Comparison of ENCODE assay signal across 23 cellular contexts in the genomic region with DNA sequence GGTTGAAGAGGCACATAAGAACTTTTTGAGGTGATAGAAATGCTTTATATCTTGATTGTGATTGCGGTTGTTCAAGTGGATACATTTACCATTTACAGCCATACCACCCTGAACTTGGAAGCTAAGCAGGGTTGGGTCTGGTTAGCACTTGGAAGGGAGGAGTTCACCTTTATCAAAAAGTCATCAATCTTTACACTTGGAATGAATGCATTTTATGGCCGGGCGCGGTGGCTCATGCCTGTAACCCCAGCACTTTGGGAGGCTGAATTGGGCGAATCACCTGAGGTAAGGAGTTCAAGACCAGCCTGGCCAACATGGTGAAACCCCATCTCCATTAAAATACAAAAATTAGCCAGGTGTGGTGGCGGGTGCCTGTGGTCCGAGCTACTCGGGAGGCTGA. TPM values are rescaled to one million over a fixed set of nuclear protein-coding genes. Genes with fewer than 3 reads are reported as not detected.
A peak's percentile ranks its signal among the peaks of the same experiment; 100 is the strongest.
DNase-seq lines count a peak whose midpoint lies in the region; ATAC-seq lines count a peak whose summit lies in the region.
"Had no signal": no experiment of that assay in that cellular context is flagged by ENCODE, and none has a peak within 500 bp of the region (broad histone marks: within the 10 kb centered on the region; RNA-seq: fewer than 3 reads in every experiment).

No MANE protein-coding gene starts in this region.

- peak overlapping the region; percentile 76 for H3K27ac Mint-ChIP-seq in activated CD4-positive, alpha-beta T cell treated with anti-CD3 and anti-CD28 coated beads, Interleukin-2, amount 10 ng/mL, durations not matched to agents 24 days and 14 days
- peak overlapping the region; percentile 49 for H3K27ac Mint-ChIP-seq in stimulated activated naive CD8-positive, alpha-beta T cell treated with anti-CD3 and anti-CD28 coated beads, Interleukin-15, Interleukin-2, amounts not matched to agents 100 ng/mL and 50 ng/mL, for 24 hours
- no peak overlapping the region for H3K27ac Mint-ChIP-seq in stimulated activated naive CD8-positive, alpha-beta T cell treated with anti-CD3 and anti-CD28 coated beads, Interleukin-15, amount 100 ng/mL, for 72 hours
- H3K27ac Mint-ChIP-seq: CD4-positive, CD25-positive, alpha-beta regulatory T cell had no signal

- no peak overlapping the region for H2BK12ac ChIP-seq in trophoblast cell (ENCODE audit: low read length)

- no peaks in the 10 kb centered on the region for H3K79me2 ChIP-seq in trophoblast cell (ENCODE audit: control insufficient read depth, insufficient read depth, low read length, poor library complexity)

- no peaks in the 10 kb centered on the region for H3K36me3 ChIP-seq in trophoblast cell (ENCODE audit: control insufficient read depth in 1 of 2, insufficient read depth in 2 of 2, low read length in 2 of 2)
- H3K36me3 ChIP-seq: BE2C had no signal

- peaks cover 3 to 4% of the 10 kb centered on the region in 2 experiments for H3K4me1 ChIP-seq in trophoblast cell (ENCODE audit: control insufficient read depth in 1 of 2, insufficient read depth in 2 of 2, low read length in 2 of 2)
- H3K4me1 ChIP-seq: BE2C had no signal

- peaks cover 8% of the 10 kb centered on the region for H3K9me3 ChIP-seq in trophoblast cell (ENCODE audit: insufficient read depth, low read depth, low read length)
- H3K9me3 ChIP-seq: BE2C had no signal

- H2AK5ac ChIP-seq in trophoblast cell (ENCODE audit: low read length): no peak overlapping the region

- peaks cover 30% of the 10 kb centered on the region for H3K4me1 Mint-ChIP-seq in activated CD4-positive, alpha-beta T cell treated with anti-CD3 and anti-CD28 coated beads, Interleukin-2, amount 10 ng/mL, durations not matched to agents 24 days and 14 days
- H3K4me1 Mint-ChIP-seq in stimulated activated naive CD8-positive, alpha-beta T cell treated with anti-CD3 and anti-CD28 coated beads, Interleukin-15, Interleukin-2, amounts not matched to agents 100 ng/mL and 50 ng/mL, for 24 hours (ENCODE audit: low read depth): peaks cover 36% of the 10 kb centered on the region
- peaks cover 39% of the 10 kb centered on the region for H3K4me1 Mint-ChIP-seq in stimulated activated naive CD8-positive, alpha-beta T cell treated with anti-CD3 and anti-CD28 coated beads, Interleukin-15, amount 100 ng/mL, for 72 hours

- no peak overlapping the region for H3K4ac ChIP-seq in trophoblast cell (ENCODE audit: low read depth, low read length)

- H3K18ac ChIP-seq in trophoblast cell (ENCODE audit: low read length): no peak overlapping the region

- H3K27me3 Mint-ChIP-seq in activated CD4-positive, alpha-beta T cell treated with anti-CD3 and anti-CD28 coated beads, Interleukin-2, amount 10 ng/mL, durations not matched to agents 24 days and 14 days: peaks cover 4% of the 10 kb centered on the region
- H3K27me3 Mint-ChIP-seq in stimulated activated naive CD8-positive, alpha-beta T cell treated with anti-CD3 and anti-CD28 coated beads, Interleukin-15, Interleukin-2, amounts not matched to agents 100 ng/mL and 50 ng/mL, for 24 hours: no peaks in the 10 kb centered on the region
- peaks cover 9% of the 10 kb centered on the region for H3K27me3 Mint-ChIP-seq in stimulated activated naive CD8-positive, alpha-beta T cell treated with anti-CD3 and anti-CD28 coated beads, Interleukin-15, amount 100 ng/mL, for 72 hours

- peak overlapping the region; percentile 35 for H4K91ac ChIP-seq in trophoblast cell (ENCODE audit: low read depth, low read length)

- no peak overlapping the region for H3K23ac ChIP-seq in trophoblast cell (ENCODE audit: low read length)

- no peak overlapping the region for H3K14ac ChIP-seq in trophoblast cell (ENCODE audit: low read length)

- H3K4me3 Mint-ChIP-seq in activated CD4-positive, alpha-beta T cell treated with anti-CD3 and anti-CD28 coated beads, Interleukin-2, amount 10 ng/mL, durations not matched to agents 24 days and 14 days: no peak overlapping the region
- H3K4me3 Mint-ChIP-seq in stimulated activated naive CD8-positive, alpha-beta T cell treated with anti-CD3 and anti-CD28 coated beads, Interleukin-15, Interleukin-2, amounts not matched to agents 100 ng/mL and 50 ng/mL, for 24 hours: no peak overlapping the region
- H3K4me3 Mint-ChIP-seq in stimulated activated naive CD8-positive, alpha-beta T cell treated with anti-CD3 and anti-CD28 coated beads, Interleukin-15, amount 100 ng/mL, for 72 hours: no peak overlapping the region
- H3K4me3 Mint-ChIP-seq: CD4-positive, CD25-positive, alpha-beta regulatory T cell had no signal

- no peak overlapping the region for H3K27ac ChIP-seq in trophoblast cell (ENCODE audit: low read depth, low read length)

- H3K79me1 ChIP-seq in trophoblast cell (ENCODE audit: low read length): peaks cover 7% of the 10 kb centered on the region

- no peak overlapping the region for H4K12ac ChIP-seq in trophoblast cell (ENCODE audit: low read depth, low read length)

- peaks cover 2% of the 10 kb centered on the region for H3K36me3 Mint-ChIP-seq in activated CD4-positive, alpha-beta T cell treated with anti-CD3 and anti-CD28 coated beads, Interleukin-2, amount 10 ng/mL, durations not matched to agents 24 days and 14 days (ENCODE audit: low read depth)
- H3K36me3 Mint-ChIP-seq in stimulated activated naive CD8-positive, alpha-beta T cell treated with anti-CD3 and anti-CD28 coated beads, Interleukin-15, Interleukin-2, amounts not matched to agents 100 ng/mL and 50 ng/mL, for 24 hours (ENCODE audit: low read depth): no peaks in the 10 kb centered on the region
- H3K36me3 Mint-ChIP-seq: CD4-positive, CD25-positive, alpha-beta regulatory T cell had no signal

- WGBS in trophoblast cell (ENCODE audit: extremely low coverage, insufficient coverage, insufficient read length): no CpG with 5 or more reads among the region's 8 CpGs

- no peak overlapping the region for H3K9ac ChIP-seq in trophoblast cell (ENCODE audit: low read length)

- H4K8ac ChIP-seq in trophoblast cell (ENCODE audit: low read depth, low read length): no peak overlapping the region

- H2BK5ac ChIP-seq in trophoblast cell (ENCODE audit: low read depth, low read length, poor library complexity): no peak overlapping the region

- H3K27me3 ChIP-seq in trophoblast cell (ENCODE audit: insufficient read depth, low read length): no peaks in the 10 kb centered on the region
- H3K27me3 ChIP-seq: BE2C had no signal

- DNase-seq in activated CD4-positive, alpha-beta T cell treated with anti-CD3 and anti-CD28 coated beads, Interleukin-2, amount 10 ng/mL, durations not matched to agents 24 days and 14 days: no peak
- DNase-seq in activated CD4-positive, alpha-beta T cell treated with anti-CD3 and anti-CD28 coated beads, Interleukin-2, amount 50 U/mL, for 48 hours: no peak
- no peak for DNase-seq in stimulated activated naive CD8-positive, alpha-beta T cell treated with anti-CD3 and anti-CD28 coated beads, Interleukin-15, amount 100 ng/mL, for 72 hours
- DNase-seq in trophoblast cell: no peak
- no peak for DNase-seq in DMS153 treated with DMSO at 0.1 percent for 48 hours (lab: John Stamatoyannopoulos, UW; ENCODE audit: unreplicated experiment)
- no peak for DNase-seq in NCI-H2107 treated with DMSO at 0.1 percent for 48 hours (lab: John Stamatoyannopoulos, UW; ENCODE audit: unreplicated experiment)
- DNase-seq: BE2C; CD4-positive, CD25-positive, alpha-beta regulatory T cell; COR-L47; GDM1; H9; KG1; NCI-H1105 treated with DMSO at 0.1 percent for 48 hours; NCI-H1694; NCI-H2227 treated with DMSO at 0.1 percent for 48 hours; NCI-H510A treated with DMSO at 0.1 percent for 48 hours; NCI-H774 had no signal

- peaks cover 5% of the 10 kb centered on the region for H3K9me3 Mint-ChIP-seq in activated CD4-positive, alpha-beta T cell treated with anti-CD3 and anti-CD28 coated beads, Interleukin-2, amount 10 ng/mL, durations not matched to agents 24 days and 14 days
- H3K9me3 Mint-ChIP-seq in stimulated activated naive CD8-positive, alpha-beta T cell treated with anti-CD3 and anti-CD28 coated beads, Interleukin-15, Interleukin-2, amounts not matched to agents 100 ng/mL and 50 ng/mL, for 24 hours: no peaks in the 10 kb centered on the region
- H3K9me3 Mint-ChIP-seq in stimulated activated naive CD8-positive, alpha-beta T cell treated with anti-CD3 and anti-CD28 coated beads, Interleukin-15, amount 100 ng/mL, for 72 hours: peaks cover 0 to 8% of the 10 kb centered on the region in 2 donors

- H2BK120ac ChIP-seq in trophoblast cell (ENCODE audit: insufficient read depth, low read length, poor library complexity): no peak overlapping the region

- H3K4me2 ChIP-seq in trophoblast cell (ENCODE audit: low read length): no peak overlapping the region

- H3K4me3 ChIP-seq in trophoblast cell (ENCODE audit: low read depth, low read length): no peak overlapping the region

- ATAC-seq in stimulated activated naive CD8-positive, alpha-beta T cell treated with anti-CD3 and anti-CD28 coated beads, Interleukin-15, amount 100 ng/mL, for 72 hours: no peak
- ATAC-seq in HG02798 (IDR thresholded peaks at IDR 0.05; ENCODE audit: poor library complexity, unreplicated experiment): no peak

- intact Hi-C loops in activated CD4-positive, alpha-beta T cell treated with anti-CD3 and anti-CD28 coated beads, Interleukin-2, amount 10 ng/mL, durations not matched to agents 24 days and 14 days (cut with micrococcal nuclease): no loop called here

- no peak overlapping the region for H2AFZ ChIP-seq in trophoblast cell (ENCODE audit: insufficient read depth, low read length, poor library complexity)

RNA-seq across cellular contexts. Expression of gene GJD3, which starts 9.5 kb away (rescaled TPM):
- 0.23 and 0.38 TPM in 2 replicates for total RNA-seq in activated CD4-positive, alpha-beta T cell treated with anti-CD3 and anti-CD28 coated beads, Interleukin-2, amount 10 ng/mL, durations not matched to agents 24 days and 14 days
- 1.4 and 2.0 TPM in 2 replicates for polyA plus RNA-seq in trophoblast cell (2013)
- total RNA-seq: A172; CD4-positive, CD25-positive, alpha-beta regulatory T cell; Daoy; H9; HT-29; OCI-LY7 had no signal
- polyA plus RNA-seq: CD4-positive, CD25-positive, alpha-beta regulatory T cell had no signal

RNA-seq across cellular contexts. Expression of gene TOP2A, which starts 43.7 kb away (rescaled TPM):
- total RNA-seq in activated CD4-positive, alpha-beta T cell treated with anti-CD3 and anti-CD28 coated beads, Interleukin-2, amount 10 ng/mL, durations not matched to agents 24 days and 14 days: 189 and 194 TPM in 2 replicates
- 98.7 and 104 TPM in 2 replicates for polyA plus RNA-seq in trophoblast cell (2013)

Comparison
In these comparisons a context has a peak if more than half of its experiments do, and no peak if none do; other contexts are left out.
1. H3K27ac Mint-ChIP-seq: peak in activated CD4-positive, alpha-beta T cell treated with anti-CD3 and anti-CD28 coated beads, Interleukin-2, amount 10 ng/mL, durations not matched to agents 24 days and 14 days (single experiment) and stimulated activated naive CD8-positive, alpha-beta T cell treated with anti-CD3 and anti-CD28 coated beads, Interleukin-15, Interleukin-2, amounts not matched to agents 100 ng/mL and 50 ng/mL, for 24 hours (single experiment); none in stimulated activated naive CD8-positive, alpha-beta T cell treated with anti-CD3 and anti-CD28 coated beads, Interleukin-15, amount 100 ng/mL, for 72 hours (0 of 2).